ENCODE assay signal across 1 cellular context in genomic region chr3:49856181-49857005, GRCh38.
A peak's percentile ranks its signal among the peaks of the same experiment; 100 is the strongest.
TF ChIP-seq lines count a peak whose summit lies in the region.

TRAIP (minus strand) TSS chr3:49856564; CDS start chr3:49856453, 111 bp downstream.

TF ChIP-seq in GM12878, 131 proteins besides CTCF, POLR2A, EP300 and RAD21 (continued from another document and continues in another):
- peak; percentile 78 for TF ChIP-seq ELK1 (IDR thresholded peaks at IDR 0.05; ENCODE audit: low read depth, low read length)
- peak; percentile 80 for TF ChIP-seq E2F8 (IDR thresholded peaks at IDR 0.05; ENCODE audit: low read depth, partially characterized antibody)
- TF ChIP-seq ZNF384 (IDR thresholded peaks at IDR 0.05; ENCODE audit: borderline replicate concordance, low read depth, low read length): no peak
- peak; percentile 36 to 79 for TF ChIP-seq EGR1 (IDR thresholded peaks at IDR 0.05; ENCODE audit: borderline replicate concordance in 1 of 2, low read depth in 2 of 2, low read length in 2 of 2)
- TF ChIP-seq HCFC1 (IDR thresholded peaks at IDR 0.05; ENCODE audit: low read length): peak; percentile 33; the same call in 1 of the 2 replicates
- peak; percentile 97 for TF ChIP-seq ZBTB40 (IDR thresholded peaks at IDR 0.05; ENCODE audit: borderline replicate concordance)
- peak; percentile 99 for TF ChIP-seq SIN3A (IDR thresholded peaks at IDR 0.05; ENCODE audit: low read depth, low read length)
- no peak for TF ChIP-seq HDAC6 (IDR thresholded peaks at IDR 0.05; ENCODE audit: unreplicated experiment)
- no peak for TF ChIP-seq POLR2AphosphoS2 (IDR thresholded peaks at IDR 0.05; ENCODE audit: low read depth, low read length)
- peak; percentile 95 for TF ChIP-seq CREB1 (IDR thresholded peaks at IDR 0.05; ENCODE audit: low read depth)
- TF ChIP-seq RCOR1 (conservative IDR thresholded peaks at IDR 0.05; ENCODE audit: low read depth, low read length): no peak
- TF ChIP-seq CREM (IDR thresholded peaks at IDR 0.05; ENCODE audit: low read depth): peak; percentile 96
- 0 out of 2 replicates have a peak, but pooled peaks have one; percentile 37 for TF ChIP-seq TARDBP (IDR thresholded peaks at IDR 0.05; ENCODE audit: borderline replicate concordance)
- TF ChIP-seq MEF2B (IDR thresholded peaks at IDR 0.05; ENCODE audit: partially characterized antibody, poor library complexity, severe bottlenecking): peak; percentile 88
- TF ChIP-seq EZH2 (IDR thresholded peaks at IDR 0.05; ENCODE audit: borderline replicate concordance, control insufficient read depth, low read depth, low read length): no peak
- no peak for TF ChIP-seq ZNF592 (IDR thresholded peaks at IDR 0.05)
- no peak for TF ChIP-seq ZBTB33 (IDR thresholded peaks at IDR 0.05)
- peak; percentile 98 for TF ChIP-seq RELB (IDR thresholded peaks at IDR 0.05; ENCODE audit: low read depth)
- TF ChIP-seq ZZZ3 (IDR thresholded peaks at IDR 0.05; ENCODE audit: control insufficient read depth, insufficient read length, low read depth): no peak
- TF ChIP-seq GABPA (IDR thresholded peaks at IDR 0.05; ENCODE audit: low read depth): peak; percentile 98
- TF ChIP-seq SKIL (IDR thresholded peaks at IDR 0.05; ENCODE audit: low read depth, poor library complexity, severe bottlenecking): no peak
- TF ChIP-seq WRNIP1 (IDR thresholded peaks at IDR 0.05; ENCODE audit: borderline replicate concordance, low read depth, low read length): no peak
- no peak for TF ChIP-seq BHLHE40 (IDR thresholded peaks at IDR 0.05; ENCODE audit: borderline replicate concordance in 1 of 2, low read depth in 2 of 2, low read length in 1 of 2)
- no peak for TF ChIP-seq ZSCAN29 (IDR thresholded peaks at IDR 0.05)
- no peak for TF ChIP-seq E4F1 (IDR thresholded peaks at IDR 0.05; ENCODE audit: borderline replicate concordance, partially characterized antibody)
- no peak for TF ChIP-seq BCLAF1 (IDR thresholded peaks at IDR 0.05)
- no peak for TF ChIP-seq BACH1 (IDR thresholded peaks at IDR 0.05; ENCODE audit: borderline replicate concordance)
